In the genomic region with DNA sequence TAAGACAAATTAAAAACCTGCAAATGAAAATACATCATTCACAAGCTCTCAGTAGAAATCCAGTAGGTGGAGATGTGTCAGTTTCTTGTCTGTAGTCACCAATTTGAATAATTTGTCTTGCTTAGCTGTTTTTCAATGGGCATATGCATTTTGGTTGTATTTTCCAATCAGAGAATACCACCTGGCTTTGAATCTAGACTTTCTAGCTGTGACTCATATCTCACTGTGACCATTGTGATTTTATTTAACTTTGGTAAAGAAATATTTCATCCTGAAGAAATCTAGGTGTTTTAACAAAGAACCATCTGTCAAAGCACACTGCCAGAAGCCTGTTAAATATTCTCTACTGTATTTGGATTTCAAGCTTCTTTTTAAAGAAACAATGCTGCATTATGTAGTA, we compare ENCODE assay signal across 30 cellular contexts.
DNase-seq lines count a peak whose midpoint lies in the region; FAIRE-seq and TF ChIP-seq lines count a peak whose summit lies in the region.
"Had no signal": no experiment of that assay in that cellular context is flagged by ENCODE, and none has a peak within 500 bp of the region (broad histone marks: within the 10 kb centered on the region; RNA-seq: fewer than 3 reads in every experiment).

No MANE protein-coding gene starts in this region.

- in situ Hi-C loops in G401 (cut with HindIII; ENCODE audit: low sequenced_read_pairs), result no loop called here

- H3K79me2 ChIP-seq in osteoblast (ENCODE audit: insufficient read depth, low read length), result no peaks in the 10 kb centered on the region

- TF ChIP-seq CTCF in osteoblast (IDR thresholded peaks at IDR 0.05; ENCODE audit: extremely low read depth, low read depth, low read length), result no peak

- no peak overlapping the region for H3K4me3 ChIP-seq in osteoblast (ENCODE audit: insufficient read depth, low read length)
- H3K4me3 ChIP-seq: colonic mucosa, K562, left lung, neural progenitor cell, smooth muscle cell, testis had no signal

- no peak overlapping the region for H3K27ac ChIP-seq in osteoblast (ENCODE audit: low read depth, low read length)
- H3K27ac ChIP-seq: colonic mucosa, left lung, neural progenitor cell, testis had no signal

- H3K4me1 ChIP-seq in osteoblast (ENCODE audit: insufficient read depth, low read length), result no peaks in the 10 kb centered on the region
- H3K4me1 ChIP-seq: colonic mucosa, left lung, neural progenitor cell, testis had no signal

- no peaks in the 10 kb centered on the region for H3K36me3 ChIP-seq in osteoblast (ENCODE audit: insufficient read depth, low read length)
- H3K36me3 ChIP-seq: colonic mucosa, left lung, neural progenitor cell had no signal

- no peak overlapping the region for H3K4me2 ChIP-seq in osteoblast (ENCODE audit: insufficient read depth, low read length)
- H3K4me2 ChIP-seq: neural progenitor cell, smooth muscle cell had no signal

- no peaks in the 10 kb centered on the region for H3K9me3 ChIP-seq in osteoblast (ENCODE audit: low read depth, low read length)
- H3K9me3 ChIP-seq: colonic mucosa, left lung, testis had no signal

- H4K20me1 ChIP-seq in osteoblast (ENCODE audit: insufficient read depth, low read length), result no peaks in the 10 kb centered on the region

- peak; percentile 40 for FAIRE-seq in RCC 7860 (lab: Jason Lieb, UNC)
- peak; percentile 99 for FAIRE-seq in islet of Langerhans (lab: Jason Lieb, UNC)
- FAIRE-seq: HTR-8/SVneo, K562 had no signal

- no peaks in the 10 kb centered on the region for H3K27me3 ChIP-seq in osteoblast (ENCODE audit: insufficient read depth, low read length)
- H3K27me3 ChIP-seq: colonic mucosa, left lung, neural progenitor cell, testis had no signal

- DNase-seq in A172 (ENCODE audit: low spot score), result peak; percentile 12
- peak; percentile 15 for DNase-seq in G401 (ENCODE audit: low spot score)
- peak; percentile 9 for DNase-seq in RCC 7860 (ENCODE audit: low spot score)
- DNase-seq in osteoblast (ENCODE audit: insufficient read length, low spot score, missing footprints), result no peak
- DNase-seq in C1 segment of cervical spinal cord (lab: John Stamatoyannopoulos, UW), result no peak
- no peak for DNase-seq in stimulated activated CD4-positive, alpha-beta T cell treated with anti-CD3 and anti-CD28 coated beads, Interleukin-4, amount 100 ng/mL, for 24 hours
- DNase-seq in iPS-NIHi11 (ENCODE audit: low spot score), result no peak
- DNase-seq: activated CD4-positive, alpha-beta T cell treated with anti-CD3 and anti-CD28 coated beads, Interleukin-2, amount 50 U/mL, for 48 hours; activated CD4-positive, CD25-positive, alpha-beta regulatory T cell treated with anti-CD3 and anti-CD28 coated beads, Interleukin-2, amount 50 U/mL, for 72 hours; activated gamma-delta T cell treated with Interleukin-2 at 50 U/mL for 16 hours; activated naive CD8-positive, alpha-beta T cell treated with anti-CD3 and anti-CD28 coated beads, Interleukin-2, amount 10 ng/mL, durations not matched to agents 7 days and 5 days; activated T-cell treated with anti-CD3 and anti-CD28 coated beads, Interleukin-2, amount 50 U/mL, for 48 hours; aorta; colonic mucosa; DMS79; effector CD4-positive, alpha-beta T cell; GDM1; left lung; NCI-H1092 treated with DMSO at 0.1 percent for 48 hours; NCI-H2029 treated with DMSO at 0.1 percent for 48 hours; right cardiac atrium; stimulated activated CD4-positive, alpha-beta T cell treated with anti-CD3 and anti-CD28 coated beads, Interleukin-1b, Interleukin-23, amount 100 ng/mL, for 48 hours; stimulated activated naive CD8-positive, alpha-beta T cell treated with anti-CD3 and anti-CD28 coated beads, Interleukin-15, Interleukin-2, amounts not matched to agents 100 U/mL and 50 U/mL, for 24 hours; T-helper 17 cell; testis had no signal

- no peak overlapping the region for H2AFZ ChIP-seq in osteoblast (ENCODE audit: low read length)

Comparison
In these comparisons a context has a peak if more than half of its experiments do, and no peak if none do; other contexts are left out.
1. DNase-seq: peak in A172 (single experiment), G401 (single experiment) and RCC 7860 (single experiment); none in osteoblast (single experiment), C1 segment of cervical spinal cord (0 of 14), stimulated activated CD4-positive, alpha-beta T cell treated with anti-CD3 and anti-CD28 coated beads, Interleukin-4, amount 100 ng/mL, for 24 hours (single experiment) and iPS-NIHi11 (single experiment).